10 cellular contexts compared by ENCODE assay signal in genomic region chr6:8085053-8085511, GRCh38. TPM values are rescaled to one million over a fixed set of nuclear protein-coding genes. Genes with fewer than 3 reads are reported as not detected.
DNase-seq lines count a peak whose midpoint lies in the region; ATAC-seq and TF ChIP-seq lines count a peak whose summit lies in the region.
"Had no signal": no experiment of that assay in that cellular context is flagged by ENCODE, and none has a peak within 500 bp of the region (broad histone marks: within the 10 kb centered on the region; RNA-seq: fewer than 3 reads in every experiment).

No MANE protein-coding gene starts in this region.

- peaks cover 14% of the 10 kb centered on the region for H3F3A ChIP-seq in PC-3 (ENCODE audit: low read length, unreplicated experiment)

- DNase-seq in GM04503 (ENCODE audit: low read depth) (peak; percentile 74), PC-3 (peak; percentile 91), epithelial cell of proximal tubule (ENCODE audit: low read depth) (peak; percentile 91), renal cortical epithelial cell (ENCODE audit: low read depth) (peak; percentile 99), NCI-H2081 (lab: John Stamatoyannopoulos, UW) (no peak), NCI-H748 treated with DMSO at 0.1 percent for 48 hours (lab: John Stamatoyannopoulos, UW) (no peak)
- DNase-seq in stimulated activated CD4-positive, alpha-beta T cell treated with anti-CD3 and anti-CD28 coated beads, Interleukin-4, amount 100 ng/mL, for 1 hour, result no peak
- DNase-seq: heart right ventricle had no signal

- no peak overlapping the region for H3K4me3 ChIP-seq in PC-3 (ENCODE audit: low read length)
- no peak overlapping the region for H3K4me3 ChIP-seq in epithelial cell of proximal tubule (ENCODE audit: low read depth, low read length)
- H3K4me3 ChIP-seq: GM12878, heart right ventricle had no signal

- peaks cover 37% of the 10 kb centered on the region for H3K79me2 ChIP-seq in PC-3 (ENCODE audit: low read length)

- ATAC-seq in PC-3 (peak; percentile 77), HG03139 (IDR thresholded peaks at IDR 0.05; ENCODE audit: unreplicated experiment) (no peak)
- ATAC-seq: GM12878 had no signal

- no peak overlapping the region for H3K9ac ChIP-seq in PC-3 (ENCODE audit: low read length)

- no peaks in the 10 kb centered on the region for H3K9me2 ChIP-seq in PC-3 (replicated peaks; ENCODE audit: low read length)

- POLR2A ChIA-PET in PC-3 (lab: Charles Lee; ENCODE audit: unreplicated experiment), result interaction anchor here (0.6 to 1.0 kb wide), 2 partner anchors 17 to 346 kb away, joined by 3 to 4 read pairs; partner anchors contain the start of gene EEF1E1

- BruUV-seq in PC-3 (replicated peaks; lab: Mats Ljungman, UMichigan), result no TSS peak

- intact Hi-C loops in PC-3 (cut with micrococcal nuclease), result loop anchor here (2.0 kb wide), 1 partner anchor 18 kb away; the partner anchor contains the start of gene EEF1E1

- CTCF ChIA-PET in PC-3 (lab: Charles Lee), result interaction anchor here (0.6 kb wide), 1 partner anchor 174 kb away, joined by 3 read pairs; no protein-coding TSS in a partner anchor

- H2AFZ ChIP-seq in PC-3 (ENCODE audit: low read length), result no peak overlapping the region

- H4K20me1 ChIP-seq in PC-3 (ENCODE audit: low read length), result peaks cover 3% of the 10 kb centered on the region; the same call in 1 of the 2 replicates

- H3K4me1 ChIP-seq in PC-3 (ENCODE audit: insufficient read depth, low read length), result peaks cover 57% of the 10 kb centered on the region

- H3K27ac ChIP-seq in PC-3 (ENCODE audit: low read length), result peak overlapping the region; percentile 86
- H3K27ac ChIP-seq: heart right ventricle had no signal

- H3K36me3 ChIP-seq in PC-3 (ENCODE audit: low read depth, low read length), result peaks cover 23% of the 10 kb centered on the region

- no peak for TF ChIP-seq CTCF in PC-3 (conservative IDR thresholded peaks at IDR 0.05; ENCODE audit: low read depth, low read length)
- TF ChIP-seq CTCF in epithelial cell of proximal tubule (conservative IDR thresholded peaks at IDR 0.05; ENCODE audit: low read depth, low read length), result no peak

- H3K4me2 ChIP-seq in PC-3 (ENCODE audit: low read length), result peak overlapping the region; percentile 68

- H3K27me3 ChIP-seq in PC-3 (ENCODE audit: low read length), result no peaks in the 10 kb centered on the region
- H3K27me3 ChIP-seq: heart right ventricle had no signal

- no peaks in the 10 kb centered on the region for H3K9me3 ChIP-seq in PC-3 (ENCODE audit: low read length)
- H3K9me3 ChIP-seq: heart right ventricle had no signal

RNA-seq across cellular contexts. Expression of gene EEF1E1, which starts 17.3 kb away (rescaled TPM):
- total RNA-seq in PC-3 (2014; rRNA removed) (64.6 and 72.6 TPM in 2 replicates), epithelial cell of proximal tubule (88.8 and 136 TPM in 2 replicates), renal cortical epithelial cell (96.9 and 124 TPM in 2 replicates)

RNA-seq across cellular contexts. Expression of gene BLOC1S5, which starts 20.9 kb away (rescaled TPM):
- 5.8 and 9.1 TPM in 2 replicates for total RNA-seq in PC-3 (2014; rRNA removed)
- 10.9 and 14.8 TPM in 2 replicates for total RNA-seq in epithelial cell of proximal tubule
- total RNA-seq in renal cortical epithelial cell, result 23.8 and 41.3 TPM in 2 replicates

Comparison
In these comparisons a context has a peak if more than half of its experiments do, and no peak if none do; other contexts are left out.
1. DNase-seq: peak in GM04503 (single experiment), PC-3 (single experiment), epithelial cell of proximal tubule (single experiment) and renal cortical epithelial cell (single experiment); none in stimulated activated CD4-positive, alpha-beta T cell treated with anti-CD3 and anti-CD28 coated beads, Interleukin-4, amount 100 ng/mL, for 1 hour (single experiment), NCI-H2081 (0 of 2) and NCI-H748 treated with DMSO at 0.1 percent for 48 hours (single experiment).